8 cellular contexts compared by ENCODE assay signal in genomic region chr22:20507253-20508066, GRCh38. TPM values are rescaled to one million over a fixed set of nuclear protein-coding genes. Genes with fewer than 3 reads are reported as not detected.
A peak's percentile ranks its signal among the peaks of the same experiment; 100 is the strongest.
DNase-seq lines count a peak whose midpoint lies in the region; ATAC-seq, FAIRE-seq and TF ChIP-seq lines count a peak whose summit lies in the region.

A gene with protein sequence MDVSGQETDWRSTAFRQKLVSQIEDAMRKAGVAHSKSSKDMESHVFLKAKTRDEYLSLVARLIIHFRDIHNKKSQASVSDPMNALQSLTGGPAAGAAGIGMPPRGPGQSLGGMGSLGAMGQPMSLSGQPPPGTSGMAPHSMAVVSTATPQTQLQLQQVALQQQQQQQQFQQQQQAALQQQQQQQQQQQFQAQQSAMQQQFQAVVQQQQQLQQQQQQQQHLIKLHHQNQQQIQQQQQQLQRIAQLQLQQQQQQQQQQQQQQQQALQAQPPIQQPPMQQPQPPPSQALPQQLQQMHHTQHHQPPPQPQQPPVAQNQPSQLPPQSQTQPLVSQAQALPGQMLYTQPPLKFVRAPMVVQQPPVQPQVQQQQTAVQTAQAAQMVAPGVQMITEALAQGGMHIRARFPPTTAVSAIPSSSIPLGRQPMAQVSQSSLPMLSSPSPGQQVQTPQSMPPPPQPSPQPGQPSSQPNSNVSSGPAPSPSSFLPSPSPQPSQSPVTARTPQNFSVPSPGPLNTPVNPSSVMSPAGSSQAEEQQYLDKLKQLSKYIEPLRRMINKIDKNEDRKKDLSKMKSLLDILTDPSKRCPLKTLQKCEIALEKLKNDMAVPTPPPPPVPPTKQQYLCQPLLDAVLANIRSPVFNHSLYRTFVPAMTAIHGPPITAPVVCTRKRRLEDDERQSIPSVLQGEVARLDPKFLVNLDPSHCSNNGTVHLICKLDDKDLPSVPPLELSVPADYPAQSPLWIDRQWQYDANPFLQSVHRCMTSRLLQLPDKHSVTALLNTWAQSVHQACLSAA (plus strand): TSS chr22:20507610. CDS start chr22:20507679, 69 bp downstream.

- H3K4me3 ChIP-seq in AG04449 (ENCODE audit: low read depth, low read length) (peak within 1 kb of the TSS; percentile 95), keratinocyte (ENCODE audit: control insufficient read depth in 2 of 3, extremely low read depth in 1 of 3, insufficient read depth in 2 of 3, low read depth in 1 of 3, low read length in 3 of 3) (peak within 1 kb of the TSS; percentile 64 to 96 (median 95))

- FAIRE-seq in keratinocyte (lab: Jason Lieb, UNC) = peak; percentile 84

- H3K9ac ChIP-seq in keratinocyte (ENCODE audit: control insufficient read depth, extremely low read depth, insufficient read depth, low read length) = peak within 1 kb of the TSS; percentile 99

- H3K4me2 ChIP-seq in keratinocyte (ENCODE audit: control insufficient read depth, extremely low read depth, insufficient read depth, low read depth, low read length) = peak within 1 kb of the TSS; percentile 100

- H3K4me1 ChIP-seq in keratinocyte (ENCODE audit: control insufficient read depth, extremely low read depth, insufficient read depth, low read length) = peaks cover 41% of the 10 kb centered on the region

- no peaks in the 10 kb centered on the region for H3K9me3 Mint-ChIP-seq in central memory CD8-positive, alpha-beta T cell

- H3K79me2 ChIP-seq in keratinocyte (ENCODE audit: control insufficient read depth, insufficient read depth, low read length) = peaks cover 53% of the 10 kb centered on the region

- peaks cover 5 to 8% of the 10 kb centered on the region in 2 experiments for H3K36me3 ChIP-seq in keratinocyte (ENCODE audit: control insufficient read depth in 2 of 2, extremely low read depth in 1 of 2, insufficient read depth in 2 of 2, low read length in 2 of 2)

- POLR2A ChIA-PET in AG04449 (lab: Yijun Ruan, JAX) = interaction anchor here (0.9 to 3.4 kb wide), 10 partner anchors 11 to 112 kb away, joined by 3 to 27 read pairs (median 4); no protein-coding TSS in a partner anchor

- no peak for TF ChIP-seq CTCF in AG04449 (IDR thresholded peaks at IDR 0.05; ENCODE audit: insufficient read depth, low read length, missing control alignments)
- TF ChIP-seq CTCF in keratinocyte (optimal IDR thresholded peaks at IDR 0.05 in 1 of 3, IDR thresholded peaks at IDR 0.05 in 1 of 3, conservative IDR thresholded peaks at IDR 0.05 in 1 of 3; ENCODE audit: extremely low read depth in 1 of 3, insufficient read depth in 2 of 3, low read length in 3 of 3) = no peak

- H3K27ac Mint-ChIP-seq in central memory CD8-positive, alpha-beta T cell (ENCODE audit: low read depth) = peak within 1 kb of the TSS; percentile 93

- dilution Hi-C loops in keratinocyte (cut with MboI; ENCODE audit: extremely low pct_ligation_motif_present, low sequenced_read_pairs) = no loop called here

- H3K4me1 Mint-ChIP-seq in central memory CD8-positive, alpha-beta T cell = peaks cover 53% of the 10 kb centered on the region

- H3K27ac ChIP-seq in keratinocyte (ENCODE audit: control insufficient read depth, insufficient read depth, low read length) = peak within 1 kb of the TSS; percentile 99

- ATAC-seq in GM18870 (IDR thresholded peaks at IDR 0.05; ENCODE audit: unreplicated experiment) = peak; percentile 52
- ATAC-seq in HG03135 (IDR thresholded peaks at IDR 0.05; ENCODE audit: unreplicated experiment) = peak; percentile 83
- ATAC-seq in central memory CD8-positive, alpha-beta T cell (replicated peaks; ENCODE audit: extremely low read depth, poor library complexity, severe bottlenecking) = peak; percentile 89

- no peaks in the 10 kb centered on the region for H3K9me1 ChIP-seq in keratinocyte (ENCODE audit: control insufficient read depth, extremely low read depth, insufficient read depth, low read length)

- H2AFZ ChIP-seq in keratinocyte (ENCODE audit: control insufficient read depth, low read length) = peak within 1 kb of the TSS; percentile 74

- H3K4me3 Mint-ChIP-seq in central memory CD8-positive, alpha-beta T cell = peak within 1 kb of the TSS; percentile 96

- H3K27me3 ChIP-seq in keratinocyte (ENCODE audit: control insufficient read depth, extremely low read depth, insufficient read depth, low read length) = no peaks in the 10 kb centered on the region

- CTCF ChIA-PET in AG04449 (lab: Yijun Ruan, JAX) = interaction anchor here (0.6 to 6.5 kb wide), 8 partner anchors 9 to 89 kb away, joined by 3 to 39 read pairs (median 5); no protein-coding TSS in a partner anchor

- no peaks in the 10 kb centered on the region for H3K9me3 ChIP-seq in keratinocyte (ENCODE audit: control insufficient read depth, low read depth, low read length)

- peaks cover 20% of the 10 kb centered on the region for H3K36me3 Mint-ChIP-seq in central memory CD8-positive, alpha-beta T cell (ENCODE audit: insufficient read depth)

- DNase-seq in AG04449 (ENCODE audit: low read depth, low spot score) = no peak
- DNase-seq in NCI-H446 (lab: John Stamatoyannopoulos, UW) = peak; percentile 60 to 93
- DNase-seq in activated CD4-positive, CD25-positive, alpha-beta regulatory T cell treated with anti-CD3 and anti-CD28 coated beads, Interleukin-2, amount 50 U/mL, for 16 hours (ENCODE audit: low read depth, low spot score) = peak; percentile 84
- DNase-seq in central memory CD8-positive, alpha-beta T cell (ENCODE audit: low spot score in 2 of 2) = peak; percentile 73 to 77
- DNase-seq in keratinocyte (ENCODE audit: low read depth, low spot score) = no peak
- DNase-seq in stimulated activated CD4-positive, alpha-beta T cell treated with anti-CD3 and anti-CD28 coated beads, Interleukin-15, amount 100 ng/mL, for 1 hour (ENCODE audit: low read depth in 1 of 2, low spot score in 1 of 2) = peak; percentile 67 to 77

- H3K27me3 Mint-ChIP-seq in central memory CD8-positive, alpha-beta T cell = no peaks in the 10 kb centered on the region

- peaks cover 8% of the 10 kb centered on the region for H4K20me1 ChIP-seq in keratinocyte (ENCODE audit: control insufficient read depth, extremely low read depth, insufficient read depth, low read length)

RNA-seq across cellular contexts. Expression of the gene that starts here (rescaled TPM):
- polyA plus RNA-seq in keratinocyte = 24.9 to 51.4 TPM (median 29.2 TPM) in 3 replicates
- polyA plus RNA-seq in keratinocyte (2011; ENCODE audit: low read depth) = 65.8 TPM
- 22.9 and 50.3 TPM in 2 replicates for polyA plus RNA-seq in keratinocyte (2011; cell fraction: cytosol; rRNA removed)
- 100 and 122 TPM in 2 replicates for polyA plus RNA-seq in keratinocyte (2011; cell fraction: nucleus; rRNA removed)
- polyA plus RNA-seq in keratinocyte (2012; ENCODE audit: low replicate concordance) = 47.2 and 78.2 TPM in 2 replicates
- 63.9 to 128 TPM (median 69.3 TPM) in 3 replicates for polyA minus RNA-seq in keratinocyte
- polyA minus RNA-seq in keratinocyte (2011; cell fraction: cytosol; rRNA and poly(A)+ RNA removed) = 86.5 TPM
- 121 and 126 TPM in 2 replicates for polyA minus RNA-seq in keratinocyte (2011; cell fraction: nucleus; rRNA and poly(A)+ RNA removed)

Comparison
In these comparisons a context has a peak if more than half of its experiments do, and no peak if none do; other contexts are left out.
1. DNase-seq: peak in NCI-H446 (2 of 2), activated CD4-positive, CD25-positive, alpha-beta regulatory T cell treated with anti-CD3 and anti-CD28 coated beads, Interleukin-2, amount 50 U/mL, for 16 hours (single experiment), central memory CD8-positive, alpha-beta T cell (2 of 2) and stimulated activated CD4-positive, alpha-beta T cell treated with anti-CD3 and anti-CD28 coated beads, Interleukin-15, amount 100 ng/mL, for 1 hour (2 of 2); none in AG04449 (single experiment) and keratinocyte (single experiment).
2. Peak in every context shown above with its lines, with median percentiles within 50 percentile points of each other: ATAC-seq.